ENCODE assay signal across 17 cellular contexts in the genomic region with DNA sequence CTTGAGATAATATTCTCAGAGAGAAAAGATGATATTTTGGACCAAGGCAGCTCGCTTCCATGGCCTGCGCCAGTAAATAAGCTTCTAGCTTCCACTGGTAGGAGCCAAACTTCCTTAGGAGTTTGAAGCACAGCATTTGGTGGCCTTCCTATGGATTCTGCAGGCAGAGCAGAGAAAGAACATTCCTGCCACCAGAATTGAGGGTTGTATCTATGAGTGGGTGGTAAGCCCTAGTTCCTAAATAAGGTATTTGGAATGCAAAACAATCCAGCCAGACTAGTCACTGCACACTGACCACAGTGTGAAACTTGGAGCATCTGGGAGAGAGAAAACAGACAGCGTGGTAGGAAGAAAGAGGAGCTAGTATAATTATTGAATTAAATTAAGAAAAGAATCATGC. TPM values are rescaled to one million over a fixed set of nuclear protein-coding genes. Genes with fewer than 3 reads are reported as not detected.
DNase-seq lines count a peak whose midpoint lies in the region; ATAC-seq and TF ChIP-seq lines count a peak whose summit lies in the region.
"Had no signal": no experiment of that assay in that cellular context is flagged by ENCODE, and none has a peak within 500 bp of the region (broad histone marks: within the 10 kb centered on the region; RNA-seq: fewer than 3 reads in every experiment).

No MANE protein-coding gene starts in this region.

- RAD21 ChIA-PET in HCT116 (lab: Charles Lee; ENCODE audit: low non-redundant PET in 1 of 2, low total read pairs in 2 of 2, uncharacterized antibody in 2 of 2, unreplicated experiment in 2 of 2): interaction anchor here in 1 of 2 experiments (1.8 kb wide), 1 partner anchor 77 kb away, joined by 4 read pairs; no protein-coding TSS in a partner anchor

- H3K9ac ChIP-seq in HCT116 (ENCODE audit: low read length): peak overlapping the region; percentile 25; the same call in 1 of the 2 replicates
- H3K9ac ChIP-seq: neural progenitor cell had no signal

- TF ChIP-seq RAD21 in HCT116 (IDR thresholded peaks at IDR 0.05; ENCODE audit: low read depth): no peak; the same call in 1 of the 2 replicates

- H3K27me3 ChIP-seq in HCT116 (ENCODE audit: insufficient read depth, low read length) (no peaks in the 10 kb centered on the region), foreskin keratinocyte (no peaks in the 10 kb centered on the region)
- H3K27me3 ChIP-seq: neural progenitor cell, upper lobe of right lung had no signal

- TF ChIP-seq POLR2A in HCT116 (IDR thresholded peaks at IDR 0.05; ENCODE audit: borderline replicate concordance, extremely low read depth, insufficient read depth, insufficient read length): no peak

- no peaks in the 10 kb centered on the region for H3K9me2 ChIP-seq in HCT116 (ENCODE audit: insufficient read depth)

- peaks cover 19 to 83% of the 10 kb centered on the region in 2 experiments for H3K4me1 ChIP-seq in HCT116 (ENCODE audit: control insufficient read depth in 1 of 2, insufficient read depth in 2 of 2, low read length in 2 of 2)
- H3K4me1 ChIP-seq in foreskin keratinocyte: peaks cover 40% of the 10 kb centered on the region

- BruUV-seq in HCT116 (replicated peaks; lab: Mats Ljungman, UMichigan): no TSS peak

- CTCF ChIA-PET in HCT116 (lab: Charles Lee): interaction anchor here (1.0 to 1.8 kb wide), 5 partner anchors 10 to 109 kb away, joined by 3 to 11 read pairs (median 4); no protein-coding TSS in a partner anchor

- no peaks in the 10 kb centered on the region for H3K79me2 ChIP-seq in HCT116 (ENCODE audit: insufficient read depth, low read length)

- H3K27ac ChIP-seq in HCT116 (ENCODE audit: low read depth, low read length) (no peak overlapping the region), foreskin keratinocyte (peak overlapping the region; percentile 44)
- H3K27ac ChIP-seq: neural progenitor cell, upper lobe of right lung had no signal

- TF ChIP-seq CTCF in HCT116 (IDR thresholded peaks at IDR 0.05 in 2 of 3, conservative IDR thresholded peaks at IDR 0.05 in 1 of 3; ENCODE audit: borderline replicate concordance in 1 of 3, insufficient read depth in 1 of 3, low read depth in 2 of 3, low read length in 2 of 3) (no peak), foreskin keratinocyte (conservative IDR thresholded peaks at IDR 0.05) (peak; percentile 51)

- intact Hi-C loops in HCT116 (cut with micrococcal nuclease): loop anchor here (5.0 kb wide), 2 partner anchors 77 to 103 kb away; no protein-coding TSS in a partner anchor

- H4K20me1 ChIP-seq in HCT116 (ENCODE audit: insufficient read depth): no peaks in the 10 kb centered on the region

- H3K9me3 ChIP-seq in HCT116 (ENCODE audit: control insufficient read depth in 1 of 2, insufficient read depth in 1 of 2, low read depth in 1 of 2, low read length in 2 of 2): no peaks in the 10 kb centered on the region
- H3K9me3 ChIP-seq: A549, upper lobe of right lung had no signal

- H3K36me3 ChIP-seq in HCT116 (ENCODE audit: control insufficient read depth in 1 of 2, insufficient read depth in 2 of 2, low read length in 2 of 2): no peaks in the 10 kb centered on the region
- H3K36me3 ChIP-seq: neural progenitor cell, upper lobe of right lung had no signal

- POLR2A ChIA-PET in HCT116 (lab: Charles Lee): interaction anchor here (0.7 to 1.1 kb wide), 2 partner anchors 33 to 54 kb away, joined by 3 read pairs; a partner anchor contains a TSS

- H2AFZ ChIP-seq in HCT116 (ENCODE audit: low read depth, low read length, poor library complexity, severe bottlenecking): no peak overlapping the region
- H2AFZ ChIP-seq: neural progenitor cell had no signal

- ATAC-seq in HCT116: no peak
- ATAC-seq in foreskin keratinocyte: peak; percentile 25
- ATAC-seq in GM21576 (IDR thresholded peaks at IDR 0.05; ENCODE audit: unreplicated experiment): no peak
- no peak for ATAC-seq in HG02884 (IDR thresholded peaks at IDR 0.05; ENCODE audit: unreplicated experiment)
- ATAC-seq: left ventricle myocardium superior had no signal

- no peak overlapping the region for H3K4me3 ChIP-seq in HCT116 (replicated peaks in 1 of 2; ENCODE audit: low read depth in 1 of 2, low read length in 2 of 2)
- H3K4me3 ChIP-seq: A549, neural progenitor cell, upper lobe of right lung had no signal

- H3K4me2 ChIP-seq in HCT116 (ENCODE audit: low read length): peak overlapping the region; percentile 47
- H3K4me2 ChIP-seq: A549, neural progenitor cell had no signal

- DNase-seq in A172 (ENCODE audit: low spot score) (peak; percentile 73), HCT116 (ENCODE audit: low read depth, low spot score) (no peak), amniotic epithelial cell (ENCODE audit: low read depth) (peak; percentile 84), foreskin keratinocyte (peak; percentile 61 to 78), cortex of kidney (lab: John Stamatoyannopoulos, UW) (no peak), HPDE6-E6E7 (ENCODE audit: extremely low spot score) (no peak)
- DNase-seq: activated CD4-positive, alpha-beta memory T cell treated with anti-CD3 and anti-CD28 coated beads, Interleukin-2, amount 10 ng/mL, durations not matched to agents 7 days and 5 days; activated gamma-delta T cell; DMS79 treated with DMSO at 0.1 percent for 48 hours; glutamatergic neuron; left ventricle myocardium superior; stimulated activated CD4-positive, alpha-beta T cell treated with anti-CD3 and anti-CD28 coated beads, Interleukin-15, amount 100 ng/mL, for 24 hours; upper lobe of right lung had no signal

TF ChIP-seq in HCT116, 20 proteins besides CTCF, POLR2A, EP300 and RAD21:
- TF ChIP-seq CBX3 (IDR thresholded peaks at IDR 0.05; ENCODE audit: low read depth): 0 out of 2 replicates have a peak, but pooled peaks have one; percentile 15
- TF ChIP-seq SRF (IDR thresholded peaks at IDR 0.05; ENCODE audit: low read depth): peak; percentile 82
- TF ChIP-seq EGR1 (IDR thresholded peaks at IDR 0.05; ENCODE audit: low read depth): peak; percentile 66; the same call in 1 of the 2 replicates
- no peak for TF ChIP-seq ZFX (IDR thresholded peaks at IDR 0.05)

RNA-seq across cellular contexts. Expression of a gene that starts 54.1 kb away (rescaled TPM):
- total RNA-seq in A172 (2014; rRNA removed; shearing (Covaris generic)): 33.1 and 34.3 TPM in 2 replicates
- total RNA-seq in HCT116 (2021; ENCODE audit: unreplicated experiment) (24.5 TPM), foreskin keratinocyte (138 and 139 TPM in 2 replicates)
- 43.6 and 47.9 TPM in 2 replicates for polyA plus RNA-seq in HCT116 (2012)
- polyA plus RNA-seq in foreskin keratinocyte: 71.2 and 80.6 TPM in 2 replicates

Comparison
In these comparisons a context has a peak if more than half of its experiments do, and no peak if none do; other contexts are left out.
1. DNase-seq: peak in A172 (single experiment), amniotic epithelial cell (single experiment) and foreskin keratinocyte (2 of 2); none in HCT116 (single experiment), cortex of kidney (single experiment) and HPDE6-E6E7 (single experiment).